ENCODE assay signal across 8 cellular contexts in genomic region chr4:7761720-7762119, GRCh38.
A peak's percentile ranks its signal among the peaks of the same experiment; 100 is the strongest.
DNase-seq lines count a peak whose midpoint lies in the region; ATAC-seq and TF ChIP-seq lines count a peak whose summit lies in the region.

No MANE protein-coding gene starts in this region.

- WGBS in heart right ventricle, 2 donors = 18 to 20% methylated on average over 12 of the region's 12 CpGs

- peaks cover 2 to 28% (median 11%) of the 10 kb centered on the region in 9 donors for H3K4me1 ChIP-seq in heart right ventricle

- H3K4me3 ChIP-seq in heart right ventricle = no peak overlapping the region

- no peaks in the 10 kb centered on the region for H3K36me3 Mint-ChIP-seq in activated naive CD8-positive, alpha-beta T cell treated with anti-CD3 and anti-CD28 coated beads, Interleukin-2, amount 10 ng/mL, durations not matched to agents 7 days and 5 days

- POLR2A ChIA-PET in activated naive CD8-positive, alpha-beta T cell treated with anti-CD3 and anti-CD28 coated beads, Interleukin-2, amount 10 ng/mL, durations not matched to agents 7 days and 5 days (lab: Charles Lee) = interaction anchor here (1.3 kb wide), 1 partner anchor 41 kb away, joined by 4 read pairs; no protein-coding TSS in a partner anchor

- H3K9me3 Mint-ChIP-seq in activated naive CD8-positive, alpha-beta T cell treated with anti-CD3 and anti-CD28 coated beads, Interleukin-2, amount 10 ng/mL, durations not matched to agents 7 days and 5 days = no peaks in the 10 kb centered on the region

- no peak overlapping the region for H3K27ac Mint-ChIP-seq in activated naive CD8-positive, alpha-beta T cell treated with anti-CD3 and anti-CD28 coated beads, Interleukin-2, amount 10 ng/mL, durations not matched to agents 7 days and 5 days

- H3K9me3 ChIP-seq in heart right ventricle = no peaks in the 10 kb centered on the region

- H3K4me1 Mint-ChIP-seq in activated naive CD8-positive, alpha-beta T cell treated with anti-CD3 and anti-CD28 coated beads, Interleukin-2, amount 10 ng/mL, durations not matched to agents 7 days and 5 days = peaks cover 10% of the 10 kb centered on the region

- peak overlapping the region in 2 of 10 donors; percentile 1 to 17 for H3K27ac ChIP-seq in heart right ventricle

- intact Hi-C loops in heart right ventricle (cut with DNase I) = loop anchor here in 9 of 10 donors (1.0 to 5.0 kb wide), 6 partner anchors 36 to 227 kb away; no protein-coding TSS in a partner anchor
- intact Hi-C loops in sciatic nerve (cut with DNase I) = no loop called here

- no peaks in the 10 kb centered on the region for H3K27me3 ChIP-seq in heart right ventricle

- ATAC-seq in HG03025 (IDR thresholded peaks at IDR 0.05; ENCODE audit: low FRiP score, unreplicated experiment) = peak; percentile 74
- peak; percentile 37 for ATAC-seq in activated naive CD8-positive, alpha-beta T cell treated with anti-CD3 and anti-CD28 coated beads, Interleukin-2, amount 10 ng/mL, durations not matched to agents 7 days and 5 days (ENCODE audit: low read depth)
- peak; percentile 67 to 87 (median 80) for ATAC-seq in heart right ventricle
- ATAC-seq in sciatic nerve = peak; percentile 91
- no peak for ATAC-seq in HG03095 (IDR thresholded peaks at IDR 0.05; ENCODE audit: unreplicated experiment)

- peak; percentile 66 for DNase-seq in DMS53 (lab: John Stamatoyannopoulos, UW)
- no peak for DNase-seq in DMS53 treated with DMSO at 0.1 percent for 48 hours (lab: John Stamatoyannopoulos, UW; ENCODE audit: unreplicated experiment)
- peak; percentile 65 for DNase-seq in SK-MEL-5 (ENCODE audit: low read depth, low spot score)
- peak; percentile 50 for DNase-seq in activated naive CD8-positive, alpha-beta T cell treated with anti-CD3 and anti-CD28 coated beads, Interleukin-2, amount 10 ng/mL, durations not matched to agents 7 days and 5 days
- DNase-seq in heart right ventricle = peak; percentile 76 to 82
- peak; percentile 87 for DNase-seq in sciatic nerve (ENCODE audit: low spot score)

- no peaks in the 10 kb centered on the region for H3K27me3 Mint-ChIP-seq in activated naive CD8-positive, alpha-beta T cell treated with anti-CD3 and anti-CD28 coated beads, Interleukin-2, amount 10 ng/mL, durations not matched to agents 7 days and 5 days

- in situ Hi-C loops in SK-MEL-5 (cut with HindIII; ENCODE audit: low pct_unique_long_range_greater_than_20kb, low sequenced_read_pairs) = no loop called here

- TF ChIP-seq CTCF in heart right ventricle (IDR thresholded peaks at IDR 0.05) = peak; percentile 74 to 91 (median 82)

- H3K4me3 Mint-ChIP-seq in activated naive CD8-positive, alpha-beta T cell treated with anti-CD3 and anti-CD28 coated beads, Interleukin-2, amount 10 ng/mL, durations not matched to agents 7 days and 5 days = no peak overlapping the region

- peaks cover 0 to 60% (median 0%) of the 10 kb centered on the region in 9 donors for H3K36me3 ChIP-seq in heart right ventricle
